In genomic region chr11:43738600-43739409, GRCh38 we compare ENCODE assay signal across 10 cellular contexts. TPM values are rescaled to one million over a fixed set of nuclear protein-coding genes. Genes with fewer than 3 reads are reported as not detected.
DNase-seq lines count a peak whose midpoint lies in the region; ATAC-seq and TF ChIP-seq lines count a peak whose summit lies in the region.
"Had no signal": no experiment of that assay in that cellular context is flagged by ENCODE, and none has a peak within 500 bp of the region (broad histone marks: within the 10 kb centered on the region; RNA-seq: fewer than 3 reads in every experiment).

No MANE protein-coding gene starts in this region.

- H3K4me2 ChIP-seq in GM23248 (ENCODE audit: unreplicated experiment) (peak overlapping the region; percentile 36), parathyroid adenoma (ENCODE audit: low read length) (peak overlapping the region; percentile 26)

- H3K79me2 ChIP-seq in GM23248 (ENCODE audit: insufficient read depth): peaks cover 55% of the 10 kb centered on the region
- H3K79me2 ChIP-seq in parathyroid adenoma: no peaks in the 10 kb centered on the region

- no peaks in the 10 kb centered on the region for H3K9me3 ChIP-seq in GM23248 (ENCODE audit: low read depth)
- H3K9me3 ChIP-seq in parathyroid adenoma (ENCODE audit: control insufficient read depth, low read length): no peaks in the 10 kb centered on the region
- H3K9me3 ChIP-seq: tibial nerve had no signal

- no peaks in the 10 kb centered on the region; the same call in 1 of the 2 replicates for H4K20me1 ChIP-seq in GM23248 (ENCODE audit: insufficient read depth)

- whole genome bisulfite sequencing in GM23248 (ENCODE audit: low coverage in 1 of 2, low lambda C conversion rate in 2 of 2, missing lambda C conversion rate in 2 of 2), 2 experiments: 56 to 58% methylated on average over 6 of the region's 6 CpGs

- H3K4me1 ChIP-seq in GM23248 (ENCODE audit: insufficient read depth) (peaks cover 38% of the 10 kb centered on the region), parathyroid adenoma (peaks cover 6% of the 10 kb centered on the region)

- no peak for ATAC-seq in stimulated activated naive CD8-positive, alpha-beta T cell treated with anti-CD3 and anti-CD28 coated beads, Interleukin-15, amount 100 ng/mL, for 72 hours

- peak overlapping the region; percentile 28; the same call in 1 of the 2 replicates for H3K27ac ChIP-seq in GM23248
- peak overlapping the region; percentile 57 for H3K27ac ChIP-seq in parathyroid adenoma
- no peak overlapping the region for H3K27ac ChIP-seq in dorsolateral prefrontal cortex
- H3K27ac ChIP-seq: tibial nerve had no signal

- intact Hi-C loops in dorsolateral prefrontal cortex (cut with DNase I): no loop called here

- peaks cover 11% of the 10 kb centered on the region for H3K4me1 Mint-ChIP-seq in stimulated activated naive CD8-positive, alpha-beta T cell treated with anti-CD3 and anti-CD28 coated beads, Interleukin-15, amount 100 ng/mL, for 72 hours

- H3K4me3 Mint-ChIP-seq in stimulated activated naive CD8-positive, alpha-beta T cell treated with anti-CD3 and anti-CD28 coated beads, Interleukin-15, amount 100 ng/mL, for 72 hours: no peak overlapping the region

- H3F3A ChIP-seq in GM23248 (ENCODE audit: insufficient read depth): peaks cover 42% of the 10 kb centered on the region

- peak overlapping the region in 1 of 2 donors; percentile 59 for H3K27ac Mint-ChIP-seq in stimulated activated naive CD8-positive, alpha-beta T cell treated with anti-CD3 and anti-CD28 coated beads, Interleukin-15, amount 100 ng/mL, for 72 hours

- no peaks in the 10 kb centered on the region for H3K27me3 ChIP-seq in GM23248 (replicated peaks; ENCODE audit: insufficient read depth)
- H3K27me3 ChIP-seq in parathyroid adenoma (ENCODE audit: control insufficient read depth, insufficient read depth, low read length): no peaks in the 10 kb centered on the region
- no peaks in the 10 kb centered on the region for H3K27me3 ChIP-seq in H7 (ENCODE audit: control insufficient read depth, insufficient read depth, low read length)
- H3K27me3 ChIP-seq in dorsolateral prefrontal cortex: no peaks in the 10 kb centered on the region
- H3K27me3 ChIP-seq: tibial nerve had no signal

- in situ Hi-C loops in GM23248 (cut with MboI): no loop called here

- H3K27me3 Mint-ChIP-seq in stimulated activated naive CD8-positive, alpha-beta T cell treated with anti-CD3 and anti-CD28 coated beads, Interleukin-15, amount 100 ng/mL, for 72 hours: no peaks in the 10 kb centered on the region

- TF ChIP-seq CTCF in parathyroid adenoma (IDR thresholded peaks at IDR 0.05): no peak
- TF ChIP-seq CTCF in dorsolateral prefrontal cortex (IDR thresholded peaks at IDR 0.05 in 54 of 56, conservative IDR thresholded peaks at IDR 0.05 in 2 of 56; ENCODE audit: low read depth in 1 of 56, partially characterized antibody in 56 of 56): no peak

- DNase-seq in GM23248: peak; percentile 84
- DNase-seq in NCI-H69 (lab: John Stamatoyannopoulos, UW): peak; percentile 50
- peak; percentile 41 for DNase-seq in epidermal melanocyte (ENCODE audit: insufficient read length, low spot score)
- no peak for DNase-seq in stimulated activated naive CD8-positive, alpha-beta T cell treated with anti-CD3 and anti-CD28 coated beads, Interleukin-15, amount 100 ng/mL, for 72 hours
- DNase-seq in H7: no peak
- DNase-seq in activated T-cell treated with anti-CD3 and anti-CD28 coated beads for 4 hours: no peak
- no peak for DNase-seq in dorsolateral prefrontal cortex
- DNase-seq: NCI-H82 had no signal

- H3K9me3 Mint-ChIP-seq in stimulated activated naive CD8-positive, alpha-beta T cell treated with anti-CD3 and anti-CD28 coated beads, Interleukin-15, amount 100 ng/mL, for 72 hours: peaks cover 18 to 22% of the 10 kb centered on the region in 2 donors

- peak overlapping the region; percentile 3; the same call in 1 of the 2 replicates for H3K4me3 ChIP-seq in GM23248
- no peak overlapping the region for H3K4me3 ChIP-seq in parathyroid adenoma (ENCODE audit: low read depth, low read length)
- no peak overlapping the region for H3K4me3 ChIP-seq in H7 (ENCODE audit: insufficient read depth, low read depth, low read length)
- no peak overlapping the region for H3K4me3 ChIP-seq in dorsolateral prefrontal cortex
- H3K4me3 ChIP-seq: tibial nerve had no signal

- H3K9me2 ChIP-seq in GM23248 (ENCODE audit: insufficient read depth): no peaks in the 10 kb centered on the region

- H3K9ac ChIP-seq in GM23248 (no peak overlapping the region), parathyroid adenoma (no peak overlapping the region)

- H2AFZ ChIP-seq in GM23248 (no peak overlapping the region), parathyroid adenoma (no peak overlapping the region)

- H3K36me3 ChIP-seq in GM23248 (ENCODE audit: low read depth): 0 out of 2 replicates have a peak, but pooled peaks cover 3% of the 10 kb centered on the region
- H3K36me3 ChIP-seq in parathyroid adenoma (ENCODE audit: control insufficient read depth, insufficient read depth, low read length): no peaks in the 10 kb centered on the region
- no peaks in the 10 kb centered on the region; the same call in 1 of the 2 replicates for H3K36me3 ChIP-seq in H7 (replicated peaks; ENCODE audit: control insufficient read depth, insufficient read depth, low read length)

RNA-seq across cellular contexts. Expression of gene HSD17B12, which starts 58.3 kb away (rescaled TPM):
- 92.3 and 113 TPM in 2 replicates for total RNA-seq in GM23248 (2014; rRNA removed; shearing (Covaris generic))
- 105 and 111 TPM in 2 replicates for polyA plus RNA-seq in GM23248 (2016; fragmentation: Nextera tagmentation; extraction: Ambion mirVana)
- 72.1 and 87.6 TPM in 2 replicates for total RNA-seq in H7 (2014; rRNA removed; shearing (Covaris generic))
- 100 to 1,000 TPM in 48 of 120 experiments, 10 to 100 TPM in 72; 63.4 to 147 (median 97.4) TPM for total RNA-seq in dorsolateral prefrontal cortex

Comparison
In these comparisons a context has a peak if more than half of its experiments do, and no peak if none do; other contexts are left out.
1. DNase-seq: peak in GM23248 (single experiment), NCI-H69 (single experiment) and epidermal melanocyte (single experiment); none in stimulated activated naive CD8-positive, alpha-beta T cell treated with anti-CD3 and anti-CD28 coated beads, Interleukin-15, amount 100 ng/mL, for 72 hours (0 of 2), H7 (single experiment), activated T-cell treated with anti-CD3 and anti-CD28 coated beads for 4 hours (single experiment) and dorsolateral prefrontal cortex (0 of 10).
2. H3K27ac ChIP-seq: peak in GM23248 (single experiment) and parathyroid adenoma (single experiment); none in dorsolateral prefrontal cortex (0 of 59).